1 cellular context compared by ENCODE assay signal in the genomic region with DNA sequence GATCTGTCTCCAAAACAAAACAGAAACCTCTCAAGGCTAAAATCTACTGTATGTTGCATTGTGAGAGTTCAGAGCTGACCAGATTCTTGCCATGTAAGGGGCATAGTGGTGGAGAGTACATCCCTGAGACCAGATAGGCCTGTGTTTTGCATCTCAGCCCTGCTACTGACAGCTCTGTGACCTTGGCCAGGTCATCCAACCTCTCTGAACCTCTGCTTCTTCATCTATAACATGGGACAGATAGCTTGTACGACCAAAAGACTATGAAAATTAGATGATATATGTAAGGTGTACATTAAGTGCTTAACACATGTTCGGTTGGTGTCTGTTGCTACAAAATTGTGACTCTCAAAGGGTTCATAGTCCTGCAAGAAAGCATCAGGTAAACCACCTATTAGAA.
TF ChIP-seq lines count a peak whose summit lies in the region.

No MANE protein-coding gene starts in this region.

TF ChIP-seq in HepG2, 621 proteins besides CTCF, POLR2A, EP300 and RAD21:
- peak; percentile 84 for TF ChIP-seq RBM22 (optimal IDR thresholded peaks at IDR 0.05; ENCODE audit: low read length)
- no peak for TF ChIP-seq ERF (CRISPR knock-in tag; IDR thresholded peaks at IDR 0.05)
- TF ChIP-seq ZNF768 (CRISPR knock-in tag; IDR thresholded peaks at IDR 0.05): peak; percentile 64; the same call in 1 of the 2 replicates
- no peak for TF ChIP-seq MAFF (IDR thresholded peaks at IDR 0.05; ENCODE audit: low read depth, low read length)
- TF ChIP-seq, protein P1, sequence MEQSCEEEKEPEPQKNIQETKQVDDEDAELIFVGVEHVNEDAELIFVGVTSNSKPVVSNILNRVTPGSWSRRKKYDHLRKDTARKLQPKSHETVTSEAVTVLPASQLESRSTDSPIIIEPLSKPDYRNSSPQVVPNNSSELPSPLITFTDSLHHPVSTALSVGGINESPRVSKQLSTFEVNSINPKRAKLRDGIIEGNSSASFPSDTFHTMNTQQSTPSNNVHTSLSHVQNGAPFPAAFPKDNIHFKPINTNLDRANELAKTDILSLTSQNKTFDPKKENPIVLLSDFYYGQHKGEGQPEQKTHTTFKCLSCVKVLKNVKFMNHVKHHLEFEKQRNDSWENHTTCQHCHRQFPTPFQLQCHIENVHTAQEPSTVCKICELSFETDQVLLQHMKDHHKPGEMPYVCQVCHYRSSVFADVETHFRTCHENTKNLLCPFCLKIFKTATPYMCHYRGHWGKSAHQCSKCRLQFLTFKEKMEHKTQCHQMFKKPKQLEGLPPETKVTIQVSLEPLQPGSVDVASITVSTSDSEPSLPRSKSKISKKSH (CRISPR knock-in tag; IDR thresholded peaks at IDR 0.05; ENCODE audit: borderline replicate concordance): no peak
- TF ChIP-seq, protein P2, sequence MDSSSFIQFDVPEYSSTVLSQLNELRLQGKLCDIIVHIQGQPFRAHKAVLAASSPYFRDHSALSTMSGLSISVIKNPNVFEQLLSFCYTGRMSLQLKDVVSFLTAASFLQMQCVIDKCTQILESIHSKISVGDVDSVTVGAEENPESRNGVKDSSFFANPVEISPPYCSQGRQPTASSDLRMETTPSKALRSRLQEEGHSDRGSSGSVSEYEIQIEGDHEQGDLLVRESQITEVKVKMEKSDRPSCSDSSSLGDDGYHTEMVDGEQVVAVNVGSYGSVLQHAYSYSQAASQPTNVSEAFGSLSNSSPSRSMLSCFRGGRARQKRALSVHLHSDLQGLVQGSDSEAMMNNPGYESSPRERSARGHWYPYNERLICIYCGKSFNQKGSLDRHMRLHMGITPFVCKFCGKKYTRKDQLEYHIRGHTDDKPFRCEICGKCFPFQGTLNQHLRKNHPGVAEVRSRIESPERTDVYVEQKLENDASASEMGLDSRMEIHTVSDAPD (CRISPR knock-in tag; IDR thresholded peaks at IDR 0.05): no peak
- TF ChIP-seq DR1 (CRISPR knock-in tag; IDR thresholded peaks at IDR 0.05): no peak
